ENCODE assay signal across 20 cellular contexts in genomic region chr16:66189951-66190350, GRCh38.
A peak's percentile ranks its signal among the peaks of the same experiment; 100 is the strongest.
DNase-seq lines count a peak whose midpoint lies in the region; ATAC-seq, FAIRE-seq and TF ChIP-seq lines count a peak whose summit lies in the region.
"Had no signal": no experiment of that assay in that cellular context is flagged by ENCODE, and none has a peak within 500 bp of the region (broad histone marks: within the 10 kb centered on the region; RNA-seq: fewer than 3 reads in every experiment).

No MANE protein-coding gene starts in this region.

- peaks cover 5% of the 10 kb centered on the region for H3K4me1 Mint-ChIP-seq in astrocyte (ENCODE audit: low read depth, unreplicated experiment)
- H3K4me1 Mint-ChIP-seq: activated CD4-positive, alpha-beta T cell treated with anti-CD3 and anti-CD28 coated beads, Interleukin-2, amount 10 ng/mL, durations not matched to agents 24 days and 14 days; activated T-helper 17 cell treated with anti-CD3 and anti-CD28 coated beads, Interleukin-2, amount 50 U/mL, for 72 hours; natural killer cell had no signal

- H3K27ac Mint-ChIP-seq in astrocyte (ENCODE audit: unreplicated experiment): no peak overlapping the region
- H3K27ac Mint-ChIP-seq: activated CD4-positive, alpha-beta T cell treated with anti-CD3 and anti-CD28 coated beads, Interleukin-2, amount 10 ng/mL, durations not matched to agents 24 days and 14 days; activated T-helper 17 cell treated with anti-CD3 and anti-CD28 coated beads, Interleukin-2, amount 50 U/mL, for 72 hours; natural killer cell had no signal

- H3K27ac ChIP-seq in astrocyte (ENCODE audit: low read depth, low read length): peak overlapping the region; percentile 6
- H3K27ac ChIP-seq in foreskin keratinocyte: no peak overlapping the region
- H3K27ac ChIP-seq in substantia nigra (ENCODE audit: low read depth, low read length, poor library complexity, severe bottlenecking): peak overlapping the region; percentile 18
- H3K27ac ChIP-seq: gastrocnemius medialis, thyroid gland had no signal

- H3K79me2 ChIP-seq in astrocyte (ENCODE audit: insufficient read depth, low read length): no peaks in the 10 kb centered on the region

- peak; percentile 80 for FAIRE-seq in astrocyte (lab: Jason Lieb, UNC)
- FAIRE-seq in HTR-8/SVneo (lab: Jason Lieb, UNC): no peak
- FAIRE-seq: GM12878 had no signal

- DNase-seq in GM04503 (ENCODE audit: low read depth): peak; percentile 64
- DNase-seq in astrocyte (ENCODE audit: low read depth): peak; percentile 97
- DNase-seq in foreskin keratinocyte: peak; percentile 56 to 70
- DNase-seq in substantia nigra (lab: John Stamatoyannopoulos, UW): no peak
- no peak for DNase-seq in iPS-NIHi11 (ENCODE audit: low spot score)
- DNase-seq in D341Med (ENCODE audit: low spot score): no peak
- no peak for DNase-seq in UCSD-AML1 (lab: John Stamatoyannopoulos, UW; ENCODE audit: unreplicated experiment)
- DNase-seq in HTR-8/SVneo (ENCODE audit: insufficient read length, low spot score): no peak
- DNase-seq: activated CD4-positive, alpha-beta T cell treated with anti-CD3 and anti-CD28 coated beads, Interleukin-2, amount 10 ng/mL, durations not matched to agents 24 days and 14 days; cerebellar nuclear complex; DMS 273 treated with DMSO at 0.1 percent for 48 hours; gastrocnemius medialis; natural killer cell; NCI-H1092; T-helper 2 cell; thyroid gland had no signal

- no peak overlapping the region for H3K4me3 ChIP-seq in astrocyte (ENCODE audit: insufficient read depth, low read depth, low read length)
- H3K4me3 ChIP-seq: gastrocnemius medialis, GM12878, skin epidermis, thyroid gland had no signal

- H3K36me3 Mint-ChIP-seq in astrocyte (ENCODE audit: low read depth, unreplicated experiment): no peaks in the 10 kb centered on the region
- H3K36me3 Mint-ChIP-seq: natural killer cell had no signal

- H3K4me1 ChIP-seq in astrocyte (ENCODE audit: insufficient read depth, low read length) (peaks cover 24% of the 10 kb centered on the region), foreskin keratinocyte (no peaks in the 10 kb centered on the region)
- H3K4me1 ChIP-seq: gastrocnemius medialis had no signal

- ATAC-seq in foreskin keratinocyte: peak; percentile 31
- ATAC-seq: activated T-helper 17 cell treated with anti-CD3 and anti-CD28 coated beads, Interleukin-2, amount 50 U/mL, for 72 hours; gastrocnemius medialis; GM12878; natural killer cell; Panc1 had no signal

- no peaks in the 10 kb centered on the region for H3K36me3 ChIP-seq in astrocyte (ENCODE audit: insufficient read depth, low read length)
- H3K36me3 ChIP-seq: gastrocnemius medialis, thyroid gland had no signal

- H4K20me1 ChIP-seq in astrocyte (ENCODE audit: insufficient read depth, low read length): no peaks in the 10 kb centered on the region

- no peaks in the 10 kb centered on the region for H3K27me3 ChIP-seq in astrocyte (ENCODE audit: insufficient read depth, low read length)
- peaks cover 6% of the 10 kb centered on the region for H3K27me3 ChIP-seq in foreskin keratinocyte
- H3K27me3 ChIP-seq: gastrocnemius medialis, thyroid gland had no signal

- H3K9ac ChIP-seq in astrocyte (ENCODE audit: low read length): no peak overlapping the region

- no peak overlapping the region for H3K4me3 Mint-ChIP-seq in astrocyte (ENCODE audit: unreplicated experiment)
- H3K4me3 Mint-ChIP-seq: activated CD4-positive, alpha-beta T cell treated with anti-CD3 and anti-CD28 coated beads, Interleukin-2, amount 10 ng/mL, durations not matched to agents 24 days and 14 days; activated T-helper 17 cell treated with anti-CD3 and anti-CD28 coated beads, Interleukin-2, amount 50 U/mL, for 72 hours; natural killer cell had no signal

- H3K9me3 Mint-ChIP-seq in astrocyte (ENCODE audit: unreplicated experiment): no peaks in the 10 kb centered on the region
- H3K9me3 Mint-ChIP-seq: activated CD4-positive, alpha-beta T cell treated with anti-CD3 and anti-CD28 coated beads, Interleukin-2, amount 10 ng/mL, durations not matched to agents 24 days and 14 days; activated T-helper 17 cell treated with anti-CD3 and anti-CD28 coated beads, Interleukin-2, amount 50 U/mL, for 72 hours; natural killer cell had no signal

- no peaks in the 10 kb centered on the region for H3K9me3 ChIP-seq in astrocyte (ENCODE audit: insufficient read depth, low read depth, low read length)
- H3K9me3 ChIP-seq: gastrocnemius medialis, thyroid gland had no signal

- H2AFZ ChIP-seq in astrocyte (ENCODE audit: low read depth, low read length): no peak overlapping the region

- H3K4me2 ChIP-seq in astrocyte (ENCODE audit: low read length): peak overlapping the region; percentile 62

- H3K27me3 Mint-ChIP-seq in astrocyte (ENCODE audit: low read depth, unreplicated experiment): peaks cover 20% of the 10 kb centered on the region

- TF ChIP-seq CTCF in astrocyte (IDR thresholded peaks at IDR 0.05; ENCODE audit: insufficient read depth, low read depth, low read length) (no peak), foreskin keratinocyte (conservative IDR thresholded peaks at IDR 0.05) (no peak)

Comparison
In these comparisons a context has a peak if more than half of its experiments do, and no peak if none do; other contexts are left out.
1. DNase-seq: peak in GM04503 (single experiment), astrocyte (single experiment) and foreskin keratinocyte (2 of 2); none in substantia nigra (0 of 49), iPS-NIHi11 (single experiment), D341Med (single experiment), UCSD-AML1 (single experiment) and HTR-8/SVneo (single experiment).